In the genomic region with DNA sequence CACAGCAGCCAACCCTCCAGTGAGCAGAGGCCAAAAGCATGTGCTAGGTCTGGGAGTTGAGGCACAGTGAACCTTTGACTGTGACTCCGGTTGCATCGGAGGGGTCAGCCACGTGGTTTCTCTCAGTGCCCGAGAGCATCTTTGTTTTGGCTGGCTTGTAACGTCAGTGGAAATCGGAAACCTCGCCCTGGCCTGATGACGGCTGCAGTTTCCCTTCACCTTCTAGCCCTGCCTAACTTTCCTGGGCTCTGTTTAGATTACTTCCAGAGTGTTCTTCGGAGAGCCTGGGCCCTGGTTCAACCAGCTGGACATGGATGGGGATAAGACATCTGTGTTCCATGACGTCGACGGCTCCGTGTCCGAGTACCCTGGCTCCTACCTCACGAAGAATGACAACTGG, we compare ENCODE assay signal across 16 cellular contexts. TPM values are rescaled to one million over a fixed set of nuclear protein-coding genes. Genes with fewer than 3 reads are reported as not detected.
DNase-seq lines count a peak whose midpoint lies in the region; ATAC-seq and TF ChIP-seq lines count a peak whose summit lies in the region.
"Had no signal": no experiment of that assay in that cellular context is flagged by ENCODE, and none has a peak within 500 bp of the region (broad histone marks: within the 10 kb centered on the region; RNA-seq: fewer than 3 reads in every experiment).

No MANE protein-coding gene starts in this region.

- no peak overlapping the region for H3K27ac ChIP-seq in RWPE1
- H3K27ac ChIP-seq: SK-N-MC had no signal

- peak; percentile 35 for DNase-seq in AG20443 (ENCODE audit: low spot score)
- peak; percentile 57 for DNase-seq in fibroblast of mammary gland (ENCODE audit: low read depth)
- DNase-seq in lung microvascular endothelial cell (ENCODE audit: low read depth in 2 of 2) = peak; percentile 49 to 55
- peak; percentile 17 for DNase-seq in smooth muscle cell of the brain vasculature (ENCODE audit: low read depth, low spot score)
- DNase-seq in RWPE1 (ENCODE audit: low spot score) = no peak
- DNase-seq in RPMI8226 = no peak
- DNase-seq: activated CD4-positive, alpha-beta T cell treated with anti-CD3 and anti-CD28 coated beads, Interleukin-2, amount 50 U/mL, for 1 hour; activated naive CD4-positive, alpha-beta T cell treated with anti-CD3 and anti-CD28 coated beads, Interleukin-2, amount 10 ng/mL, durations not matched to agents 7 days and 5 days; effector CD8-positive, alpha-beta T cell; MM.1S; NCI-H1930; NCI-H524 treated with DMSO at 0.1 percent for 48 hours; trophoblast cell had no signal

- CTCF ChIA-PET in RWPE1 (lab: Yijun Ruan, JAX) = no interaction called here

- ATAC-seq in HG03280 (IDR thresholded peaks at IDR 0.05; ENCODE audit: unreplicated experiment) = no peak
- no peak for ATAC-seq in HG02571 (IDR thresholded peaks at IDR 0.05; ENCODE audit: unreplicated experiment)

- no peak overlapping the region for H3K4me3 ChIP-seq in fibroblast of mammary gland (ENCODE audit: control insufficient read depth, low read depth, low read length)
- H3K4me3 ChIP-seq: SK-N-MC had no signal

- TF ChIP-seq CTCF in fibroblast of mammary gland (conservative IDR thresholded peaks at IDR 0.05; ENCODE audit: control insufficient read depth, insufficient read depth, low read depth, low read length) (no peak), RWPE1 (conservative IDR thresholded peaks at IDR 0.05; ENCODE audit: low read depth) (no peak)

- POLR2A ChIA-PET in RWPE1 (lab: Yijun Ruan, JAX; ENCODE audit: low non-redundant PET) = no interaction called here

RNA-seq across cellular contexts. Expression of a gene that starts 56.6 kb away (rescaled TPM):
- total RNA-seq in lung microvascular endothelial cell = 11.6 and 13.3 TPM in 2 replicates

Comparison
In these comparisons a context has a peak if more than half of its experiments do, and no peak if none do; other contexts are left out.
1. DNase-seq: peak in AG20443 (single experiment), fibroblast of mammary gland (single experiment), lung microvascular endothelial cell (2 of 2) and smooth muscle cell of the brain vasculature (single experiment); none in RWPE1 (single experiment) and RPMI8226 (single experiment).